ENCODE assay signal across 20 cellular contexts in genomic region chr15:55230953-55231352, GRCh38. TPM values are rescaled to one million over a fixed set of nuclear protein-coding genes. Genes with fewer than 3 reads are reported as not detected.
A peak's percentile ranks its signal among the peaks of the same experiment; 100 is the strongest.
DNase-seq lines count a peak whose midpoint lies in the region; ATAC-seq and TF ChIP-seq lines count a peak whose summit lies in the region.
"Had no signal": no experiment of that assay in that cellular context is flagged by ENCODE, and none has a peak within 500 bp of the region (broad histone marks: within the 10 kb centered on the region; RNA-seq: fewer than 3 reads in every experiment).

No MANE protein-coding gene starts in this region.

- H3K4me1 ChIP-seq in tibial artery = no peaks in the 10 kb centered on the region
- H3K4me1 ChIP-seq: BLaER1, HAP-1 had no signal

- H3K9me3 Mint-ChIP-seq in stimulated activated naive CD8-positive, alpha-beta T cell treated with anti-CD3 and anti-CD28 coated beads, Interleukin-15, Interleukin-2, amounts not matched to agents 100 ng/mL and 50 ng/mL, for 24 hours = no peaks in the 10 kb centered on the region
- H3K9me3 Mint-ChIP-seq in stimulated activated naive CD8-positive, alpha-beta T cell treated with anti-CD3 and anti-CD28 coated beads, Interleukin-15, amount 100 ng/mL, for 72 hours = no peaks in the 10 kb centered on the region
- H3K9me3 Mint-ChIP-seq in activated CD4-positive, alpha-beta memory T cell treated with anti-CD3 and anti-CD28 coated beads for 36 hours = no peaks in the 10 kb centered on the region
- H3K9me3 Mint-ChIP-seq in effector memory CD8-positive, alpha-beta T cell = no peaks in the 10 kb centered on the region
- H3K9me3 Mint-ChIP-seq: CD4-positive, alpha-beta memory T cell had no signal

- no peaks in the 10 kb centered on the region for H3K27me3 Mint-ChIP-seq in stimulated activated naive CD8-positive, alpha-beta T cell treated with anti-CD3 and anti-CD28 coated beads, Interleukin-15, Interleukin-2, amounts not matched to agents 100 ng/mL and 50 ng/mL, for 24 hours
- H3K27me3 Mint-ChIP-seq in stimulated activated naive CD8-positive, alpha-beta T cell treated with anti-CD3 and anti-CD28 coated beads, Interleukin-15, amount 100 ng/mL, for 72 hours = no peaks in the 10 kb centered on the region
- no peaks in the 10 kb centered on the region for H3K27me3 Mint-ChIP-seq in activated CD4-positive, alpha-beta memory T cell treated with anti-CD3 and anti-CD28 coated beads for 36 hours
- H3K27me3 Mint-ChIP-seq in effector memory CD8-positive, alpha-beta T cell = no peaks in the 10 kb centered on the region
- H3K27me3 Mint-ChIP-seq: CD4-positive, alpha-beta memory T cell had no signal

- H3K36me3 ChIP-seq in tibial artery = peaks cover 9 to 19% (median 16%) of the 10 kb centered on the region in 3 donors
- H3K36me3 ChIP-seq: BLaER1, HAP-1, MG63 had no signal

- POLR2A ChIA-PET in activated CD4-positive, alpha-beta memory T cell treated with anti-CD3 and anti-CD28 coated beads for 36 hours (lab: Charles Lee) = no interaction called here

- peak overlapping the region; percentile 57 for H3K27ac Mint-ChIP-seq in stimulated activated naive CD8-positive, alpha-beta T cell treated with anti-CD3 and anti-CD28 coated beads, Interleukin-15, Interleukin-2, amounts not matched to agents 100 ng/mL and 50 ng/mL, for 24 hours
- H3K27ac Mint-ChIP-seq in stimulated activated naive CD8-positive, alpha-beta T cell treated with anti-CD3 and anti-CD28 coated beads, Interleukin-15, amount 100 ng/mL, for 72 hours = peak overlapping the region in 1 of 2 donors; percentile 19
- peak overlapping the region; percentile 50 for H3K27ac Mint-ChIP-seq in activated CD4-positive, alpha-beta memory T cell treated with anti-CD3 and anti-CD28 coated beads for 36 hours
- peak overlapping the region; percentile 41 to 90 for H3K27ac Mint-ChIP-seq in effector memory CD8-positive, alpha-beta T cell

- TF ChIP-seq CTCF in tibial artery (IDR thresholded peaks at IDR 0.05) = no peak

- no peaks in the 10 kb centered on the region for H3K9me3 ChIP-seq in tibial artery
- H3K9me3 ChIP-seq: BLaER1, HAP-1, MG63 had no signal

- intact Hi-C loops in activated CD4-positive, alpha-beta memory T cell treated with anti-CD3 and anti-CD28 coated beads for 36 hours (cut with micrococcal nuclease) = no loop called here
- intact Hi-C loops in tibial artery (cut with DNase I; ENCODE audit: low total_unique reads) = no loop called here

- ATAC-seq in stimulated activated naive CD8-positive, alpha-beta T cell treated with anti-CD3 and anti-CD28 coated beads, Interleukin-15, amount 100 ng/mL, for 72 hours = no peak
- ATAC-seq in effector memory CD8-positive, alpha-beta T cell (replicated peaks) = no peak

- DNase-seq in stimulated activated naive CD8-positive, alpha-beta T cell treated with anti-CD3 and anti-CD28 coated beads, Interleukin-15, amount 100 ng/mL, for 72 hours = no peak
- DNase-seq in activated CD4-positive, alpha-beta memory T cell treated with anti-CD3 and anti-CD28 coated beads for 36 hours = no peak
- no peak for DNase-seq in effector memory CD8-positive, alpha-beta T cell
- DNase-seq in tibial artery (no peak), NAMALWA (ENCODE audit: low spot score) (no peak), GOT3 (lab: John Stamatoyannopoulos, UW) (no peak)
- DNase-seq: Calu3; CD4-positive, alpha-beta memory T cell; DMS153; GM23248; MG63; NCI-H1092; NCI-H1436; NCI-H1930; NCI-H69; PC-9; SIG-M5 had no signal

- peaks cover 86% of the 10 kb centered on the region for H3K36me3 Mint-ChIP-seq in stimulated activated naive CD8-positive, alpha-beta T cell treated with anti-CD3 and anti-CD28 coated beads, Interleukin-15, Interleukin-2, amounts not matched to agents 100 ng/mL and 50 ng/mL, for 24 hours (ENCODE audit: low read depth)
- peaks cover 57% of the 10 kb centered on the region for H3K36me3 Mint-ChIP-seq in activated CD4-positive, alpha-beta memory T cell treated with anti-CD3 and anti-CD28 coated beads for 36 hours
- H3K36me3 Mint-ChIP-seq in effector memory CD8-positive, alpha-beta T cell (ENCODE audit: insufficient read depth) = peaks cover 38% of the 10 kb centered on the region

- no peak overlapping the region for H3K27ac ChIP-seq in tibial artery
- H3K27ac ChIP-seq: BLaER1, PC-9 had no signal

- H3K27me3 ChIP-seq in tibial artery = no peaks in the 10 kb centered on the region
- H3K27me3 ChIP-seq: BLaER1, MG63 had no signal

- H3K4me1 Mint-ChIP-seq in stimulated activated naive CD8-positive, alpha-beta T cell treated with anti-CD3 and anti-CD28 coated beads, Interleukin-15, Interleukin-2, amounts not matched to agents 100 ng/mL and 50 ng/mL, for 24 hours (ENCODE audit: low read depth) = peaks cover 39% of the 10 kb centered on the region
- H3K4me1 Mint-ChIP-seq in stimulated activated naive CD8-positive, alpha-beta T cell treated with anti-CD3 and anti-CD28 coated beads, Interleukin-15, amount 100 ng/mL, for 72 hours = peaks cover 26% of the 10 kb centered on the region
- peaks cover 44% of the 10 kb centered on the region for H3K4me1 Mint-ChIP-seq in activated CD4-positive, alpha-beta memory T cell treated with anti-CD3 and anti-CD28 coated beads for 36 hours (ENCODE audit: low read depth)
- H3K4me1 Mint-ChIP-seq in effector memory CD8-positive, alpha-beta T cell (ENCODE audit: low read depth in 2 of 2) = peaks cover 13 to 40% of the 10 kb centered on the region in 2 donors

- H3K4me3 ChIP-seq in tibial artery = no peak overlapping the region
- H3K4me3 ChIP-seq: BLaER1, GM23248, HAP-1, MG63, PC-9 had no signal

- H3K4me3 Mint-ChIP-seq in stimulated activated naive CD8-positive, alpha-beta T cell treated with anti-CD3 and anti-CD28 coated beads, Interleukin-15, Interleukin-2, amounts not matched to agents 100 ng/mL and 50 ng/mL, for 24 hours = no peak overlapping the region
- H3K4me3 Mint-ChIP-seq in stimulated activated naive CD8-positive, alpha-beta T cell treated with anti-CD3 and anti-CD28 coated beads, Interleukin-15, amount 100 ng/mL, for 72 hours = no peak overlapping the region
- no peak overlapping the region for H3K4me3 Mint-ChIP-seq in activated CD4-positive, alpha-beta memory T cell treated with anti-CD3 and anti-CD28 coated beads for 36 hours
- peak overlapping the region in 1 of 2 donors; percentile 69 for H3K4me3 Mint-ChIP-seq in effector memory CD8-positive, alpha-beta T cell

- CTCF ChIA-PET in activated CD4-positive, alpha-beta memory T cell treated with anti-CD3 and anti-CD28 coated beads for 36 hours (lab: Charles Lee) = no interaction called here

RNA-seq across cellular contexts. Expression of gene RSL24D1, which starts 34.2 kb away (rescaled TPM):
- total RNA-seq in activated CD4-positive, alpha-beta memory T cell treated with anti-CD3 and anti-CD28 coated beads for 36 hours = 100 to 1,000 TPM; 157 to 163 TPM

RNA-seq across cellular contexts. Expression of gene RAB27A, which starts 58.7 kb away (rescaled TPM):
- 100 to 1,000 TPM; 216 to 217 TPM for total RNA-seq in activated CD4-positive, alpha-beta memory T cell treated with anti-CD3 and anti-CD28 coated beads for 36 hours
